ENCODE assay signal across 8 cellular contexts in genomic region chr12:25195056-25195971, GRCh38. TPM values are rescaled to one million over a fixed set of nuclear protein-coding genes. Genes with fewer than 3 reads are reported as not detected.
A peak's percentile ranks its signal among the peaks of the same experiment; 100 is the strongest.
DNase-seq lines count a peak whose midpoint lies in the region; ATAC-seq lines count a peak whose summit lies in the region.

A gene with protein sequence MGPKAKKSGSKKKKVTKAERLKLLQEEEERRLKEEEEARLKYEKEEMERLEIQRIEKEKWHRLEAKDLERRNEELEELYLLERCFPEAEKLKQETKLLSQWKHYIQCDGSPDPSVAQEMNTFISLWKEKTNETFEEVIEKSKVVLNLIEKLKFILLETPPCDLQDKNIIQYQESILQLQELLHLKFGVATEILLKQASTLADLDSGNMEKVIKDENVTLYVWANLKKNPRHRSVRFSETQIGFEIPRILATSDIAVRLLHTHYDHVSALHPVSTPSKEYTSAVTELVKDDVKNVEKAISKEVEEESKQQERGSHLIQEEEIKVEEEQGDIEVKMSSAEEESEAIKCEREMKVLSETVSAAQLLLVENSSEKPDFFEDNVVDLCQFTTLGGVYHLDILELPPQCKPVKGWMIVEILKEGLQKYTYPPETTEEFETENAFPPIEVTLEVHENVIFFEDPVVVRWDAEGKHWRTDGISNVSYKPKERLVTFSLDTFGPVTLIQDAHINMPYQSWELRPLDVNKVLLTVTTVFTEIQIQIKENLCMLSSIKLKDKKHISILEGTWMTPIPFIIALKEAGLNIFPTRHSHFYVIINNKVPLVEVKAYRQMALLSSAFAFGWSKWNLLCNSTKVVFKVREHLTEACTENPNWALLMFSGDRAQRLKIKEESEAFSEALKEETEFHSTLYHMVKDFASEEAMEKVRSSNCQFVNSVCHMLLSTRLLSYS (minus strand): TSS chr12:25195160. CDS start chr12:25195078, 82 bp downstream.
A gene with protein sequence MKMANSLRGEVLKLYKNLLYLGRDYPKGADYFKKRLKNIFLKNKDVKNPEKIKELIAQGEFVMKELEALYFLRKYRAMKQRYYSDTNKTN (plus strand): TSS chr12:25195237. CDS start chr12:25203957, 8,720 bp downstream.

- peak within 1 kb of the TSS; percentile 94 to 99 for H3K4me3 Mint-ChIP-seq in effector memory CD8-positive, alpha-beta T cell

- H3K27ac Mint-ChIP-seq in effector memory CD8-positive, alpha-beta T cell = peak within 1 kb of the TSS; percentile 98 to 99

- H3K36me3 Mint-ChIP-seq in effector memory CD8-positive, alpha-beta T cell (ENCODE audit: insufficient read depth) = peaks cover 22% of the 10 kb centered on the region

- DNase-seq in COR-L47 (lab: John Stamatoyannopoulos, UW) (peak; percentile 90), HT1080 (ENCODE audit: low read depth) (peak; percentile 93), NOMO-1 (lab: John Stamatoyannopoulos, UW; ENCODE audit: unreplicated experiment in 2 of 2) (peak; percentile 94 to 95), medulla oblongata (ENCODE audit: extremely low spot score) (peak; percentile 95)
- peak; percentile 86 to 91 (median 89) for DNase-seq in activated CD8-positive, alpha-beta memory T cell treated with anti-CD3 and anti-CD28 coated beads for 48 hours (ENCODE audit: low read depth in 2 of 3, low spot score in 2 of 3)
- peak; percentile 97 to 98 (median 97) for DNase-seq in effector memory CD8-positive, alpha-beta T cell
- DNase-seq in stimulated activated CD4-positive, alpha-beta T cell treated with anti-CD3 and anti-CD28 coated beads, TNF-alpha, amount 100 ng/mL, for 48 hours (ENCODE audit: low read depth in 3 of 3) = peak; percentile 88 to 98 (median 91)

- H3K27me3 Mint-ChIP-seq in effector memory CD8-positive, alpha-beta T cell = no peaks in the 10 kb centered on the region

- H3K9me3 Mint-ChIP-seq in effector memory CD8-positive, alpha-beta T cell = no peaks in the 10 kb centered on the region

- ATAC-seq in GM21367 (IDR thresholded peaks at IDR 0.05; ENCODE audit: unreplicated experiment) = peak; percentile 95
- peak; percentile 94 for ATAC-seq in effector memory CD8-positive, alpha-beta T cell (replicated peaks)

- peaks cover 12 to 30% of the 10 kb centered on the region in 2 donors for H3K4me1 Mint-ChIP-seq in effector memory CD8-positive, alpha-beta T cell (ENCODE audit: low read depth in 2 of 2)

RNA-seq across cellular contexts. Expression of the first gene that starts in this region (rescaled TPM):
- not detected in 2 replicates for total RNA-seq in HT1080 (2014; rRNA removed; shearing (Covaris generic))
- 0.03 and 0.09 TPM in 2 replicates for polyA plus RNA-seq in HT1080 (2015; cell fraction: cytosol; rRNA removed)
- 0.07 and 0.08 TPM in 2 replicates for polyA plus RNA-seq in HT1080 (2015; cell fraction: nucleus; rRNA removed)

RNA-seq across cellular contexts. Expression of the second gene that starts in this region (rescaled TPM):
- 6.5 and 7.6 TPM in 2 replicates for total RNA-seq in HT1080 (2014; rRNA removed; shearing (Covaris generic))
- polyA plus RNA-seq in HT1080 (2015; cell fraction: cytosol; rRNA removed) = 26.9 and 30.7 TPM in 2 replicates
- 10.2 and 16.7 TPM in 2 replicates for polyA plus RNA-seq in HT1080 (2015; cell fraction: nucleus; rRNA removed)

Comparison
In these comparisons a context has a peak if more than half of its experiments do, and no peak if none do; other contexts are left out.
1. Peak in every context shown above with its lines: DNase-seq and ATAC-seq.